25 cellular contexts compared by ENCODE assay signal in the genomic region with DNA sequence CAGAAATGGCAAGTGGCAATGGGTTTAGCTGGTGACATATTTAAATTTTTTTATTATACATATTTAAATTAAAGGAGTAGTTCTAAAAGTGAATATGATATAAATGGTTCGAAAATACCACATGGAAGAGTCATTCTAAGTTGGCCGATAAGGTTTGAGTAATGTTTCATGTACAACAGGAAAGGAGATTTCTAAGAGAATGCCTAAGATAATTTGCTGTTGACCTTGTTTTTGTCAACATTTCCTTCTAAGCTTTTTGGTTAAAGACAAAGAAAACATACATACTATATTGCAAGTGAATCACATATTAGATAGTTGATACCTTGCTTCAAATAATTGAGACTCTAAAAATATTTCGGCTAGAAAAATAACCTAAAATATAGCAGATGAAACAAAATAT.
DNase-seq lines count a peak whose midpoint lies in the region; ATAC-seq and TF ChIP-seq lines count a peak whose summit lies in the region.
"Had no signal": no experiment of that assay in that cellular context is flagged by ENCODE, and none has a peak within 500 bp of the region (broad histone marks: within the 10 kb centered on the region; RNA-seq: fewer than 3 reads in every experiment).

No MANE protein-coding gene starts in this region.

- no peaks in the 10 kb centered on the region for H3K9me2 ChIP-seq in GM23338 (ENCODE audit: insufficient read depth)

- no peaks in the 10 kb centered on the region for H3K27me3 Mint-ChIP-seq in GM23338 (ENCODE audit: insufficient read depth, low read depth, poor library complexity)
- H3K27me3 Mint-ChIP-seq: CD4-positive, alpha-beta T cell; CD8-positive, alpha-beta memory T cell had no signal

- no peak overlapping the region for H2AFZ ChIP-seq in GM23338
- H2AFZ ChIP-seq: GM23248 had no signal

- H3K4me3 Mint-ChIP-seq in GM23338 = no peak overlapping the region
- H3K4me3 Mint-ChIP-seq: CD14-positive monocyte; CD4-positive, alpha-beta T cell; CD8-positive, alpha-beta memory T cell; H9 had no signal

- no peak overlapping the region for H3K27ac Mint-ChIP-seq in GM23338
- H3K27ac Mint-ChIP-seq: CD14-positive monocyte; CD4-positive, alpha-beta T cell; CD8-positive, alpha-beta memory T cell; H9 had no signal

- H3K79me2 ChIP-seq in GM23338 (replicated peaks; ENCODE audit: insufficient read depth) = no peaks in the 10 kb centered on the region

- H3K4me3 ChIP-seq in choroid plexus epithelial cell (ENCODE audit: low read depth, low read length) (no peak overlapping the region), GM23338 (no peak overlapping the region)
- H3K4me3 ChIP-seq: A549; BLaER1 treated with 17β-estradiol and CSF1 and Interleukin-3, amounts not matched to agents 10 nM and 100 nM; GM12878; GM23248 had no signal

- no peaks in the 10 kb centered on the region for H3K27me3 ChIP-seq in GM23338 (ENCODE audit: insufficient read depth)
- H3K27me3 ChIP-seq: BE2C had no signal

- no peaks in the 10 kb centered on the region for H3K36me3 ChIP-seq in GM23338 (ENCODE audit: insufficient read depth)
- H3K36me3 ChIP-seq: BE2C; BLaER1 treated with 17β-estradiol and CSF1 and Interleukin-3, amounts not matched to agents 10 nM and 100 nM had no signal

- H3K9me3 Mint-ChIP-seq in GM23338 = no peaks in the 10 kb centered on the region
- H3K9me3 Mint-ChIP-seq: H9 had no signal

- H3K27ac ChIP-seq in GM23338 (ENCODE audit: low read depth) = no peak overlapping the region
- H3K27ac ChIP-seq: A549; BLaER1 treated with 17β-estradiol and CSF1 and Interleukin-3, amounts not matched to agents 10 nM and 100 nM; GM23248 had no signal

- no peaks in the 10 kb centered on the region for H3K36me3 Mint-ChIP-seq in GM23338 (ENCODE audit: low read depth)
- H3K36me3 Mint-ChIP-seq: CD14-positive monocyte; CD8-positive, alpha-beta memory T cell had no signal

- H3K4me2 ChIP-seq in GM23338 = no peak overlapping the region
- H3K4me2 ChIP-seq: A549; BLaER1 treated with 17β-estradiol and CSF1 and Interleukin-3, amounts not matched to agents 10 nM and 100 nM had no signal

- DNase-seq in NCI-H226 (peak; percentile 37), amniotic epithelial cell (ENCODE audit: low read depth) (peak; percentile 63), choroid plexus epithelial cell (ENCODE audit: low read depth) (peak; percentile 45), iris pigment epithelial cell (ENCODE audit: low read depth) (peak; percentile 72), NOMO-1 (lab: John Stamatoyannopoulos, UW; ENCODE audit: unreplicated experiment in 2 of 2) (no peak), GM23338 (ENCODE audit: low spot score) (no peak)
- DNase-seq: 8988T; ACHN; AML-193; BE2C; CD4-positive, alpha-beta T cell; CD8-positive, alpha-beta memory T cell; DMS 273 treated with DMSO at 0.1 percent for 48 hours; DMS79; EL; GDM1; GM23248; H9 had no signal

- H3K4me1 Mint-ChIP-seq in GM23338 = no peaks in the 10 kb centered on the region
- H3K4me1 Mint-ChIP-seq: CD8-positive, alpha-beta memory T cell; H9 had no signal

- ATAC-seq in HG03097 (IDR thresholded peaks at IDR 0.05; ENCODE audit: low FRiP score, unreplicated experiment) (no peak), HG03039 (IDR thresholded peaks at IDR 0.05; ENCODE audit: unreplicated experiment) (no peak), GM23338 (no peak)
- ATAC-seq: A549, GM12878, HCT116 had no signal

- H3F3A ChIP-seq in GM23338 (replicated peaks; ENCODE audit: low read depth) = no peaks in the 10 kb centered on the region

- TF ChIP-seq CTCF in choroid plexus epithelial cell (conservative IDR thresholded peaks at IDR 0.05; ENCODE audit: low read depth, low read length) (no peak), GM23338 (conservative IDR thresholded peaks at IDR 0.05; ENCODE audit: low read depth in 2 of 2) (no peak)

- H3K4me1 ChIP-seq in GM23338 (ENCODE audit: insufficient read depth) = no peaks in the 10 kb centered on the region
- H3K4me1 ChIP-seq: A549, BE2C had no signal

- H4K20me1 ChIP-seq in GM23338 (replicated peaks; ENCODE audit: insufficient read depth) = no peaks in the 10 kb centered on the region

TF ChIP-seq in GM23338, 12 proteins besides CTCF, POLR2A, EP300 and RAD21:
- TF ChIP-seq, protein P1, sequence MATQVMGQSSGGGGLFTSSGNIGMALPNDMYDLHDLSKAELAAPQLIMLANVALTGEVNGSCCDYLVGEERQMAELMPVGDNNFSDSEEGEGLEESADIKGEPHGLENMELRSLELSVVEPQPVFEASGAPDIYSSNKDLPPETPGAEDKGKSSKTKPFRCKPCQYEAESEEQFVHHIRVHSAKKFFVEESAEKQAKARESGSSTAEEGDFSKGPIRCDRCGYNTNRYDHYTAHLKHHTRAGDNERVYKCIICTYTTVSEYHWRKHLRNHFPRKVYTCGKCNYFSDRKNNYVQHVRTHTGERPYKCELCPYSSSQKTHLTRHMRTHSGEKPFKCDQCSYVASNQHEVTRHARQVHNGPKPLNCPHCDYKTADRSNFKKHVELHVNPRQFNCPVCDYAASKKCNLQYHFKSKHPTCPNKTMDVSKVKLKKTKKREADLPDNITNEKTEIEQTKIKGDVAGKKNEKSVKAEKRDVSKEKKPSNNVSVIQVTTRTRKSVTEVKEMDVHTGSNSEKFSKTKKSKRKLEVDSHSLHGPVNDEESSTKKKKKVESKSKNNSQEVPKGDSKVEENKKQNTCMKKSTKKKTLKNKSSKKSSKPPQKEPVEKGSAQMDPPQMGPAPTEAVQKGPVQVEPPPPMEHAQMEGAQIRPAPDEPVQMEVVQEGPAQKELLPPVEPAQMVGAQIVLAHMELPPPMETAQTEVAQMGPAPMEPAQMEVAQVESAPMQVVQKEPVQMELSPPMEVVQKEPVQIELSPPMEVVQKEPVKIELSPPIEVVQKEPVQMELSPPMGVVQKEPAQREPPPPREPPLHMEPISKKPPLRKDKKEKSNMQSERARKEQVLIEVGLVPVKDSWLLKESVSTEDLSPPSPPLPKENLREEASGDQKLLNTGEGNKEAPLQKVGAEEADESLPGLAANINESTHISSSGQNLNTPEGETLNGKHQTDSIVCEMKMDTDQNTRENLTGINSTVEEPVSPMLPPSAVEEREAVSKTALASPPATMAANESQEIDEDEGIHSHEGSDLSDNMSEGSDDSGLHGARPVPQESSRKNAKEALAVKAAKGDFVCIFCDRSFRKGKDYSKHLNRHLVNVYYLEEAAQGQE (IDR thresholded peaks at IDR 0.05; ENCODE audit: unreplicated experiment) = no peak
- TF ChIP-seq STAT1 (IDR thresholded peaks at IDR 0.05; ENCODE audit: unreplicated experiment) = no peak
- TF ChIP-seq ZNF114 (CRISPR knock-in tag; IDR thresholded peaks at IDR 0.05) = no peak
- no peak for TF ChIP-seq EZH2 (IDR thresholded peaks at IDR 0.05; ENCODE audit: low read depth, unreplicated experiment)
- TF ChIP-seq, protein P2, sequence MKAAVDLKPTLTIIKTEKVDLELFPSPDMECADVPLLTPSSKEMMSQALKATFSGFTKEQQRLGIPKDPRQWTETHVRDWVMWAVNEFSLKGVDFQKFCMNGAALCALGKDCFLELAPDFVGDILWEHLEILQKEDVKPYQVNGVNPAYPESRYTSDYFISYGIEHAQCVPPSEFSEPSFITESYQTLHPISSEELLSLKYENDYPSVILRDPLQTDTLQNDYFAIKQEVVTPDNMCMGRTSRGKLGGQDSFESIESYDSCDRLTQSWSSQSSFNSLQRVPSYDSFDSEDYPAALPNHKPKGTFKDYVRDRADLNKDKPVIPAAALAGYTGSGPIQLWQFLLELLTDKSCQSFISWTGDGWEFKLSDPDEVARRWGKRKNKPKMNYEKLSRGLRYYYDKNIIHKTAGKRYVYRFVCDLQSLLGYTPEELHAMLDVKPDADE (IDR thresholded peaks at IDR 0.05) = no peak

Comparison
In these comparisons a context has a peak if more than half of its experiments do, and no peak if none do; other contexts are left out.
1. DNase-seq: peak in NCI-H226 (single experiment), amniotic epithelial cell (single experiment), choroid plexus epithelial cell (single experiment) and iris pigment epithelial cell (single experiment); none in NOMO-1 (0 of 2) and GM23338 (single experiment).